24 cellular contexts compared by ENCODE assay signal in the genomic region with DNA sequence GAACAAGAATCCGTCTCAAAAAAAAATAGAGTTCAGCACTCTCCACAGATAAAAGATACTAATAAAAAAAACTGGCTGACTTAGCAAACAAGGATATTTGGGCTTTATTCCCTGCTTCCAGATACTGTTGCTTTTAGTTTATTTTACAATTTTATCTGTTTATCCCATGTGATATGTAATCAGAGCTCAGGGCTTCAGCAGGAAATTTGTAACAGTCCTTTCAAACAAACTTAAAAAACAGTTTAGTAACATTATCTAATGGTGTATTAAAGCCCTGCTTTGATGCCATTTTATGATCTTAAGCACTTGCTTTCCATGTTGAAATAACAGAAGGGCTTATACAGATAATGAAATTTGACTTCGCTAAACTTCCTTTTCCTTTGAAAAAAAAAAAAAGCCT. TPM values are rescaled to one million over a fixed set of nuclear protein-coding genes. Genes with fewer than 3 reads are reported as not detected.
A peak's percentile ranks its signal among the peaks of the same experiment; 100 is the strongest.
DNase-seq lines count a peak whose midpoint lies in the region; ATAC-seq, FAIRE-seq and TF ChIP-seq lines count a peak whose summit lies in the region.
"Had no signal": no experiment of that assay in that cellular context is flagged by ENCODE, and none has a peak within 500 bp of the region (broad histone marks: within the 10 kb centered on the region; RNA-seq: fewer than 3 reads in every experiment).

No MANE protein-coding gene starts in this region.

- no CpG with 5 or more reads among the region's 2 CpGs for WGBS in IMR-90 (ENCODE audit: extremely low coverage in 2 of 2, insufficient read length in 1 of 2), 2 experiments

- H2AK5ac ChIP-seq in IMR-90 (ENCODE audit: low read depth, low read length), result no peak overlapping the region

- in situ Hi-C loops in IMR-90 (cut with MboI; ENCODE audit: low sequenced_read_pairs), result no loop called here

- H4K20me1 ChIP-seq in IMR-90 (ENCODE audit: insufficient read depth, low read length), result no peaks in the 10 kb centered on the region
- H4K20me1 ChIP-seq: BLaER1 treated with 17β-estradiol and CSF1 and Interleukin-3, amounts not matched to agents 10 nM and 100 nM had no signal

- no peak overlapping the region for H4K5ac ChIP-seq in IMR-90 (ENCODE audit: low read depth, low read length)

- no peak overlapping the region for H2BK20ac ChIP-seq in IMR-90 (ENCODE audit: low read depth, low read length)

- no peak for TF ChIP-seq RAD21 in IMR-90 (IDR thresholded peaks at IDR 0.05; ENCODE audit: low read length)

- H2AK9ac ChIP-seq in IMR-90 (replicated peaks; ENCODE audit: low read depth, low read length, poor library complexity), result no peak overlapping the region

- intact Hi-C loops in IMR-90 (cut with micrococcal nuclease), result no loop called here

- H3K79me1 ChIP-seq in IMR-90 (ENCODE audit: low read depth in 1 of 2, low read length in 2 of 2), result no peaks in the 10 kb centered on the region

- H2AFZ ChIP-seq in IMR-90 (replicated peaks; ENCODE audit: low read length, poor library complexity), result no peak overlapping the region

- no peak overlapping the region for H3K18ac ChIP-seq in IMR-90 (ENCODE audit: low read depth, low read length)

- H4K91ac ChIP-seq in IMR-90 (ENCODE audit: insufficient read depth, low read depth, low read length), result no peak overlapping the region

- BruUV-seq in IMR-90 (replicated peaks; lab: Mats Ljungman, UMichigan), result no TSS peak

- no peak overlapping the region for H4K8ac ChIP-seq in IMR-90 (ENCODE audit: low read depth in 2 of 2, low read length in 2 of 2)

- H3K9ac ChIP-seq in IMR-90 (ENCODE audit: low read depth, low read length), result no peak overlapping the region
- H3K9ac ChIP-seq: BLaER1 treated with 17β-estradiol and CSF1 and Interleukin-3, amounts not matched to agents 10 nM and 100 nM had no signal

- H3K23ac ChIP-seq in IMR-90 (ENCODE audit: low read depth, low read length), result no peak overlapping the region

- H2BK120ac ChIP-seq in IMR-90 (ENCODE audit: low read depth, low read length), result no peak overlapping the region

- FAIRE-seq in endometrium (lab: Jason Lieb, UNC), result peak; percentile 91
- FAIRE-seq: A204.1, GM12891, GM18507, H54 had no signal

- no peak overlapping the region for H3K56ac ChIP-seq in IMR-90 (ENCODE audit: extremely low read depth, insufficient read depth, low read length)

- no peak overlapping the region for H2BK15ac ChIP-seq in IMR-90 (ENCODE audit: low read depth, low read length)

- no peak overlapping the region; the same call in 1 of the 2 replicates for H3K4me2 ChIP-seq in IMR-90 (ENCODE audit: low read depth, low read length)
- H3K4me2 ChIP-seq: BLaER1 treated with 17β-estradiol and CSF1 and Interleukin-3, amounts not matched to agents 10 nM and 100 nM had no signal

- dilution Hi-C loops in IMR-90 (cut with HindIII; ENCODE audit: low sequenced_read_pairs, unreplicated experiment), result no loop called here

- H3K4me1 ChIP-seq in IMR-90 (ENCODE audit: control insufficient read depth, insufficient read depth, low read length), result no peaks in the 10 kb centered on the region; the same call in 1 of the 2 replicates
- H3K4me1 ChIP-seq: BE2C; BLaER1 treated with 17β-estradiol and CSF1 and Interleukin-3, amounts not matched to agents 10 nM and 100 nM had no signal

- no peak overlapping the region for H3K14ac ChIP-seq in IMR-90 (replicated peaks; ENCODE audit: low read depth, low read length)

- H3K27me3 ChIP-seq in AG04450 (ENCODE audit: control insufficient read depth, insufficient read depth, low read length) (no peaks in the 10 kb centered on the region), IMR-90 (ENCODE audit: control insufficient read depth, insufficient read depth, low read length) (no peaks in the 10 kb centered on the region; the same call in none of the 2 replicates)
- H3K27me3 ChIP-seq: BE2C; BLaER1 treated with 17β-estradiol and CSF1 and Interleukin-3, amounts not matched to agents 10 nM and 100 nM had no signal

- H3K4me3 ChIP-seq in AG04450 (ENCODE audit: low read depth, low read length) (no peak overlapping the region), IMR-90 (ENCODE audit: insufficient read depth, low read depth, low read length) (no peak overlapping the region), fibroblast of villous mesenchyme (ENCODE audit: low read depth, low read length) (no peak overlapping the region)
- H3K4me3 ChIP-seq: BLaER1 treated with 17β-estradiol and CSF1 and Interleukin-3, amounts not matched to agents 10 nM and 100 nM; HAP-1 had no signal

- H3K4ac ChIP-seq in IMR-90 (ENCODE audit: low read depth, low read length), result no peak overlapping the region

- TF ChIP-seq CTCF in AG04450 (IDR thresholded peaks at IDR 0.05; ENCODE audit: low read depth, low read length) (no peak), IMR-90 (conservative IDR thresholded peaks at IDR 0.05; ENCODE audit: low read depth, low read length) (no peak), fibroblast of villous mesenchyme (IDR thresholded peaks at IDR 0.05; ENCODE audit: insufficient read depth, low read depth, low read length) (no peak)

- POLR2A ChIA-PET in AG04450 (lab: Yijun Ruan, JAX), result interaction anchor here (0.7 kb wide), 1 partner anchor 21 kb away, joined by 3 read pairs; no protein-coding TSS in a partner anchor
- POLR2A ChIA-PET in IMR-90 (lab: Charles Lee; ENCODE audit: unreplicated experiment), result no interaction called here

- peak; percentile 7 for DNase-seq in AG04450 (ENCODE audit: low read depth, low spot score)
- DNase-seq in IMR-90, result peak; percentile 33
- peak; percentile 78 for DNase-seq in fibroblast of villous mesenchyme (ENCODE audit: low read depth)
- no peak for DNase-seq in NOMO-1 treated with dmso at 0.1 percent for 144 hours (lab: John Stamatoyannopoulos, UW; ENCODE audit: unreplicated experiment)
- DNase-seq in stimulated activated CD4-positive, alpha-beta T cell treated with anti-CD3 and anti-CD28 coated beads, Interleukin-2, amount 100 ng/mL, for 24 hours, result no peak
- DNase-seq in NCI-H1930 (lab: John Stamatoyannopoulos, UW), result no peak
- DNase-seq in hippocampal formation (lab: John Stamatoyannopoulos, UW), result no peak
- DNase-seq: AML-193; BE2C; Calu3; CD4-positive, alpha-beta memory T cell; COR-L47; DMS53; DMS79 treated with DMSO at 0.1 percent for 48 hours; GF-D8; GOT3 had no signal

- peak; percentile 81 for ATAC-seq in IMR-90 (ENCODE audit: low read depth)

- no peaks in the 10 kb centered on the region; the same call in 1 of the 2 replicates for H3K9me3 ChIP-seq in AG04450 (ENCODE audit: control insufficient read depth, insufficient read depth, low read length)
- no peaks in the 10 kb centered on the region; the same call in 1 of the 2 replicates for H3K9me3 ChIP-seq in IMR-90 (ENCODE audit: control insufficient read depth, insufficient read depth, low read length)
- H3K9me3 ChIP-seq: BE2C, HAP-1 had no signal

- H3K36me3 ChIP-seq in IMR-90 (ENCODE audit: control insufficient read depth, insufficient read depth, low read length), result no peaks in the 10 kb centered on the region
- H3K36me3 ChIP-seq: BE2C; BLaER1 treated with 17β-estradiol and CSF1 and Interleukin-3, amounts not matched to agents 10 nM and 100 nM; HAP-1 had no signal

- TF ChIP-seq POLR2A in IMR-90 (IDR thresholded peaks at IDR 0.05; ENCODE audit: low read depth, low read length), result no peak

- no peak overlapping the region for H2BK5ac ChIP-seq in IMR-90 (ENCODE audit: low read depth, low read length, poor library complexity, severe bottlenecking)

- CTCF ChIA-PET in AG04450 (lab: Charles Lee), result no interaction called here
- CTCF ChIA-PET in IMR-90 (lab: Yijun Ruan, JAX), result no interaction called here

- H3K27ac ChIP-seq in AG04450 (ENCODE audit: low read depth, low read length), result no peak overlapping the region
- H3K27ac ChIP-seq in IMR-90 (ENCODE audit: insufficient read depth, low read length), result no peak overlapping the region
- H3K27ac ChIP-seq: 22Rv1; BLaER1 treated with 17β-estradiol and CSF1 and Interleukin-3, amounts not matched to agents 10 nM and 100 nM had no signal

- no peaks in the 10 kb centered on the region for H3K9me1 ChIP-seq in IMR-90 (ENCODE audit: insufficient read depth, low read length)

TF ChIP-seq in IMR-90, 13 proteins besides CTCF, POLR2A, EP300 and RAD21 (continues in another document):
- TF ChIP-seq, protein P1, sequence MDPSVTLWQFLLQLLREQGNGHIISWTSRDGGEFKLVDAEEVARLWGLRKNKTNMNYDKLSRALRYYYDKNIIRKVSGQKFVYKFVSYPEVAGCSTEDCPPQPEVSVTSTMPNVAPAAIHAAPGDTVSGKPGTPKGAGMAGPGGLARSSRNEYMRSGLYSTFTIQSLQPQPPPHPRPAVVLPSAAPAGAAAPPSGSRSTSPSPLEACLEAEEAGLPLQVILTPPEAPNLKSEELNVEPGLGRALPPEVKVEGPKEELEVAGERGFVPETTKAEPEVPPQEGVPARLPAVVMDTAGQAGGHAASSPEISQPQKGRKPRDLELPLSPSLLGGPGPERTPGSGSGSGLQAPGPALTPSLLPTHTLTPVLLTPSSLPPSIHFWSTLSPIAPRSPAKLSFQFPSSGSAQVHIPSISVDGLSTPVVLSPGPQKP (IDR thresholded peaks at IDR 0.05; ENCODE audit: borderline replicate concordance, low read depth, low read length), result no peak
- TF ChIP-seq FOS (IDR thresholded peaks at IDR 0.05; ENCODE audit: low read depth, low read length) (no peak), CHD1 (IDR thresholded peaks at IDR 0.05; ENCODE audit: low read depth, low read length) (no peak), RCOR1 (IDR thresholded peaks at IDR 0.05; ENCODE audit: insufficient replicate concordance, low read length) (no peak), MXI1 (IDR thresholded peaks at IDR 0.05; ENCODE audit: borderline replicate concordance, low read depth, low read length) (no peak), SMC3 (IDR thresholded peaks at IDR 0.05; ENCODE audit: low read depth, low read length) (no peak), RFX5 (IDR thresholded peaks at IDR 0.05; ENCODE audit: low read depth, low read length) (no peak), NFE2L2 (IDR thresholded peaks at IDR 0.05; ENCODE audit: low read depth, low read length) (no peak), MAFK (IDR thresholded peaks at IDR 0.05; ENCODE audit: low read depth, low read length) (no peak), CEBPB (IDR thresholded peaks at IDR 0.05; ENCODE audit: low read depth, low read length) (no peak)

RNA-seq across cellular contexts. Expression of a gene that starts 28.1 kb away (rescaled TPM):
- polyA plus RNA-seq in AG04450 (2011; rRNA removed) (4.4 and 6.3 TPM in 2 replicates), IMR-90 (2012; rRNA removed) (2.6 and 3.1 TPM in 2 replicates)
- 2.3 and 4.1 TPM in 2 replicates for polyA minus RNA-seq in AG04450 (2011; rRNA and poly(A)+ RNA removed)
- total RNA-seq in IMR-90 (2012; rRNA removed) (6.3 and 7.8 TPM in 2 replicates), fibroblast of villous mesenchyme (4.2 and 6.5 TPM in 2 replicates)
- 0.52 and 0.56 TPM in 2 replicates for polyA plus RNA-seq in IMR-90 (2012; cell fraction: cytosol; rRNA removed)
- polyA plus RNA-seq in IMR-90 (2012; cell fraction: nucleus; rRNA removed; ENCODE audit: low replicate concordance), result 0.28 and 2.4 TPM in 2 replicates

RNA-seq across cellular contexts. Expression of a gene that starts 28.7 kb away (rescaled TPM):
- polyA plus RNA-seq in AG04450 (2011; rRNA removed) (6.8 and 7.6 TPM in 2 replicates), IMR-90 (2012; rRNA removed) (2.3 and 3.0 TPM in 2 replicates)
- 12.4 and 18.3 TPM in 2 replicates for polyA minus RNA-seq in AG04450 (2011; rRNA and poly(A)+ RNA removed)
- total RNA-seq in IMR-90 (2012; rRNA removed) (11.8 and 15.3 TPM in 2 replicates), fibroblast of villous mesenchyme (14.5 and 18.6 TPM in 2 replicates)
- 0.79 and 0.83 TPM in 2 replicates for polyA plus RNA-seq in IMR-90 (2012; cell fraction: cytosol; rRNA removed)
- 1.2 and 5.1 TPM in 2 replicates for polyA plus RNA-seq in IMR-90 (2012; cell fraction: nucleus; rRNA removed; ENCODE audit: low replicate concordance)

Comparison
In these comparisons a context has a peak if more than half of its experiments do, and no peak if none do; other contexts are left out.
1. DNase-seq: peak in AG04450 (single experiment), IMR-90 (single experiment) and fibroblast of villous mesenchyme (single experiment); none in NOMO-1 treated with dmso at 0.1 percent for 144 hours (single experiment), stimulated activated CD4-positive, alpha-beta T cell treated with anti-CD3 and anti-CD28 coated beads, Interleukin-2, amount 100 ng/mL, for 24 hours (0 of 2), NCI-H1930 (0 of 2) and hippocampal formation (0 of 2).